In genomic region chr13:76934671-76935070, GRCh38 we compare ENCODE assay signal across 20 cellular contexts. TPM values are rescaled to one million over a fixed set of nuclear protein-coding genes. Genes with fewer than 3 reads are reported as not detected.
"Had no signal": no experiment of that assay in that cellular context is flagged by ENCODE, and none has a peak within 500 bp of the region (broad histone marks: within the 10 kb centered on the region; RNA-seq: fewer than 3 reads in every experiment).

No MANE protein-coding gene starts in this region.

- H3K9me3 Mint-ChIP-seq: activated CD4-positive, alpha-beta memory T cell treated with anti-CD3 and anti-CD28 coated beads, Interleukin-2, amount 10 ng/mL, durations not matched to agents 7 days and 5 days had no signal

- H3K4me1 ChIP-seq: colonic mucosa, gastroesophageal sphincter, thyroid gland had no signal

- H3K27ac Mint-ChIP-seq: activated CD4-positive, alpha-beta memory T cell treated with anti-CD3 and anti-CD28 coated beads, Interleukin-2, amount 10 ng/mL, durations not matched to agents 7 days and 5 days; activated CD8-positive, alpha-beta memory T cell treated with anti-CD3 and anti-CD28 coated beads, Interleukin-2, amount 10 ng/mL, durations not matched to agents 7 days and 5 days; activated naive CD8-positive, alpha-beta T cell; progenitor cell of endocrine pancreas had no signal

- DNase-seq: activated CD4-positive, alpha-beta memory T cell treated with anti-CD3 and anti-CD28 coated beads, Interleukin-2, amount 10 ng/mL, durations not matched to agents 7 days and 5 days; activated CD4-positive, alpha-beta T cell treated with anti-CD3 and anti-CD28 coated beads for 48 hours; activated CD4-positive, CD25-positive, alpha-beta regulatory T cell; activated CD8-positive, alpha-beta memory T cell treated with anti-CD3 and anti-CD28 coated beads, Interleukin-2, amount 10 ng/mL, durations not matched to agents 7 days and 5 days; amniotic stem cell; colonic mucosa; heart left ventricle; kidney; left lung; stimulated activated CD4-positive, alpha-beta T cell treated with anti-CD3 and anti-CD28 coated beads, Interleukin-2, amount 100 ng/mL, for 24 hours; stimulated activated naive CD4-positive, alpha-beta T cell treated with Interleukin-2 at 50 U/mL for 16 hours; thyroid gland had no signal

- ATAC-seq: activated CD8-positive, alpha-beta memory T cell treated with anti-CD3 and anti-CD28 coated beads, Interleukin-2, amount 10 ng/mL, durations not matched to agents 7 days and 5 days; gastroesophageal sphincter; heart left ventricle; left lung had no signal

- H3K36me3 ChIP-seq: cardiac muscle cell, colonic mucosa, gastroesophageal sphincter, heart left ventricle, left lung, thyroid gland had no signal

- H3K4me3 ChIP-seq: cardiac muscle cell, colonic mucosa, gastroesophageal sphincter, heart left ventricle, left lung, thyroid gland had no signal

- H3K4me3 Mint-ChIP-seq: activated CD4-positive, alpha-beta memory T cell treated with anti-CD3 and anti-CD28 coated beads, Interleukin-2, amount 10 ng/mL, durations not matched to agents 7 days and 5 days; activated CD8-positive, alpha-beta memory T cell treated with anti-CD3 and anti-CD28 coated beads, Interleukin-2, amount 10 ng/mL, durations not matched to agents 7 days and 5 days; activated naive CD8-positive, alpha-beta T cell; neural crest cell had no signal

- H3K27me3 Mint-ChIP-seq: activated naive CD8-positive, alpha-beta T cell had no signal

- H3K27ac ChIP-seq: cardiac muscle cell, colonic mucosa, gastroesophageal sphincter, heart left ventricle, left lung, thyroid gland had no signal

- H3K27me3 ChIP-seq: cardiac muscle cell, colonic mucosa, gastroesophageal sphincter, heart left ventricle, left lung, thyroid gland had no signal

- H3K36me3 Mint-ChIP-seq: activated CD8-positive, alpha-beta memory T cell treated with anti-CD3 and anti-CD28 coated beads, Interleukin-2, amount 10 ng/mL, durations not matched to agents 7 days and 5 days; activated naive CD8-positive, alpha-beta T cell had no signal

- H3K9me3 ChIP-seq: colonic mucosa, thyroid gland had no signal

- H3K4me1 Mint-ChIP-seq: activated CD4-positive, alpha-beta memory T cell treated with anti-CD3 and anti-CD28 coated beads, Interleukin-2, amount 10 ng/mL, durations not matched to agents 7 days and 5 days; activated CD8-positive, alpha-beta memory T cell treated with anti-CD3 and anti-CD28 coated beads, Interleukin-2, amount 10 ng/mL, durations not matched to agents 7 days and 5 days; neural crest cell had no signal

RNA-seq across cellular contexts. Expression of gene ACOD1, which starts 13.6 kb away (rescaled TPM):
- total RNA-seq: activated CD4-positive, alpha-beta memory T cell treated with anti-CD3 and anti-CD28 coated beads, Interleukin-2, amount 10 ng/mL, durations not matched to agents 7 days and 5 days; activated CD8-positive, alpha-beta memory T cell treated with anti-CD3 and anti-CD28 coated beads, Interleukin-2, amount 10 ng/mL, durations not matched to agents 7 days and 5 days; cardiac muscle cell; colonic mucosa; epithelial cell of proximal tubule; gastroesophageal sphincter; kidney; neural crest cell; osteoblast; progenitor cell of endocrine pancreas; subcutaneous adipose tissue; thyroid gland had no signal
- polyA plus RNA-seq: cardiac muscle cell, heart left ventricle had no signal
